In the genomic region with DNA sequence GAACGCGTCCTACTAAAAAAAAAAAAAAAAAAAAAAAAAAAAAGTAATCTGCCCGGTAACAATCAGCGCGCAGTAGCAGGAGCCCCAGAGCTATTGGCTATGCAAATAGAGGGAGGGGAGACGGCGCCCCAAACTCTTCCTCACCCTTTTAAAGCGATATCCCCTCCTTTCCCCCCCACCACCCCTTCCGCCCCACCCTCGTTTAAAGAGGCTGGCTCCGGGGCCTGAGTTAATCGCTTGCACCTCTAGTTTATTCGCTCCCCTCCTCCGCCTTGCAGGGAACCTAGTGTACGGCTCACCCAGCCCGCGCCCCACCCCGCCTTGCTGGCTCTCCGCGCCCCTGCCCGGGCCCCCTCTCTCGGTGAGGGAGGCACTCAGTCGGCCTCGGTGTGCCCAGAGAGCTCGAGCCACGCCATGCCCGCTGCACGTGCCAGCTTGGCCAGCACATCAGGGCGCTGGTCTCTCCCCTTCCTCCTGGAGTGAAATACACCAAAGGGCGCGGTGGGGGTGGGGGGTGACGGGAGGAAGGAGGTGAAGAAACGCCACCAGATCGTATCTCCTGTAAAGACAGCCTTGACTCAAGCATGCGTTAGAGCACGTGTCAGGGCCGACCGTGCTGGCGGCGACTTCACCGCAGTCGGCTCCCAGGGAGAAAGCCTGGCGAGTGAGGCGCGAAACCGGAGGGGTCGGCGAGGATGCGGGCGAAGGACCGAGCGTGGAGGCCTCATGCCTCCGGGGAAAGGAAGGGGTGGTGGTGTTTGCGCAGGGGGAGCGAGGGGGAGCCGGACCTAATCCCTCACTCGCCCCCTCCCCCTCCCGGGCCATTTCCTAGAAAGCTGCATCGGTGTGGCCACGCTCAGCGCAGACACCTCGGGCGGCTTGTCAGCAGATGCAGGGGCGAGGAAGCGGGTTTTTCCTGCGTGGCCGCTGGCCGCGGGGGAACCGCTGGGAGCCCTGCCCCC, we compare ENCODE assay signal across 1 cellular context.
TF ChIP-seq lines count a peak whose summit lies in the region.

No MANE protein-coding gene starts in this region.

TF ChIP-seq in K562, 482 proteins besides CTCF, POLR2A, EP300 and RAD21 (continued from another document and continues in another):
- TF ChIP-seq, protein P1, sequence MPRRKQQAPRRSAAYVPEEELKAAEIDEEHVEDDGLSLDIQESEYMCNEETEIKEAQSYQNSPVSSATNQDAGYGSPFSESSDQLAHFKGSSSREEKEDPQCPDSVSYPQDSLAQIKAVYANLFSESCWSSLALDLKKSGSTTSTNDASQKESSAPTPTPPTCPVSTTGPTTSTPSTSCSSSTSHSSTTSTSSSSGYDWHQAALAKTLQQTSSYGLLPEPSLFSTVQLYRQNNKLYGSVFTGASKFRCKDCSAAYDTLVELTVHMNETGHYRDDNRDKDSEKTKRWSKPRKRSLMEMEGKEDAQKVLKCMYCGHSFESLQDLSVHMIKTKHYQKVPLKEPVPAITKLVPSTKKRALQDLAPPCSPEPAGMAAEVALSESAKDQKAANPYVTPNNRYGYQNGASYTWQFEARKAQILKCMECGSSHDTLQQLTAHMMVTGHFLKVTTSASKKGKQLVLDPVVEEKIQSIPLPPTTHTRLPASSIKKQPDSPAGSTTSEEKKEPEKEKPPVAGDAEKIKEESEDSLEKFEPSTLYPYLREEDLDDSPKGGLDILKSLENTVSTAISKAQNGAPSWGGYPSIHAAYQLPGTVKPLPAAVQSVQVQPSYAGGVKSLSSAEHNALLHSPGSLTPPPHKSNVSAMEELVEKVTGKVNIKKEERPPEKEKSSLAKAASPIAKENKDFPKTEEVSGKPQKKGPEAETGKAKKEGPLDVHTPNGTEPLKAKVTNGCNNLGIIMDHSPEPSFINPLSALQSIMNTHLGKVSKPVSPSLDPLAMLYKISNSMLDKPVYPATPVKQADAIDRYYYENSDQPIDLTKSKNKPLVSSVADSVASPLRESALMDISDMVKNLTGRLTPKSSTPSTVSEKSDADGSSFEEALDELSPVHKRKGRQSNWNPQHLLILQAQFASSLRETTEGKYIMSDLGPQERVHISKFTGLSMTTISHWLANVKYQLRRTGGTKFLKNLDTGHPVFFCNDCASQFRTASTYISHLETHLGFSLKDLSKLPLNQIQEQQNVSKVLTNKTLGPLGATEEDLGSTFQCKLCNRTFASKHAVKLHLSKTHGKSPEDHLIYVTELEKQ (CRISPR knock-in tag; IDR thresholded peaks at IDR 0.05) = no peak
- TF ChIP-seq, protein P2, sequence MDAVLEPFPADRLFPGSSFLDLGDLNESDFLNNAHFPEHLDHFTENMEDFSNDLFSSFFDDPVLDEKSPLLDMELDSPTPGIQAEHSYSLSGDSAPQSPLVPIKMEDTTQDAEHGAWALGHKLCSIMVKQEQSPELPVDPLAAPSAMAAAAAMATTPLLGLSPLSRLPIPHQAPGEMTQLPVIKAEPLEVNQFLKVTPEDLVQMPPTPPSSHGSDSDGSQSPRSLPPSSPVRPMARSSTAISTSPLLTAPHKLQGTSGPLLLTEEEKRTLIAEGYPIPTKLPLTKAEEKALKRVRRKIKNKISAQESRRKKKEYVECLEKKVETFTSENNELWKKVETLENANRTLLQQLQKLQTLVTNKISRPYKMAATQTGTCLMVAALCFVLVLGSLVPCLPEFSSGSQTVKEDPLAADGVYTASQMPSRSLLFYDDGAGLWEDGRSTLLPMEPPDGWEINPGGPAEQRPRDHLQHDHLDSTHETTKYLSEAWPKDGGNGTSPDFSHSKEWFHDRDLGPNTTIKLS (IDR thresholded peaks at IDR 0.05; ENCODE audit: borderline replicate concordance, low read depth) = peak; percentile 57; the same call in 1 of the 2 replicates
- TF ChIP-seq, protein P3, sequence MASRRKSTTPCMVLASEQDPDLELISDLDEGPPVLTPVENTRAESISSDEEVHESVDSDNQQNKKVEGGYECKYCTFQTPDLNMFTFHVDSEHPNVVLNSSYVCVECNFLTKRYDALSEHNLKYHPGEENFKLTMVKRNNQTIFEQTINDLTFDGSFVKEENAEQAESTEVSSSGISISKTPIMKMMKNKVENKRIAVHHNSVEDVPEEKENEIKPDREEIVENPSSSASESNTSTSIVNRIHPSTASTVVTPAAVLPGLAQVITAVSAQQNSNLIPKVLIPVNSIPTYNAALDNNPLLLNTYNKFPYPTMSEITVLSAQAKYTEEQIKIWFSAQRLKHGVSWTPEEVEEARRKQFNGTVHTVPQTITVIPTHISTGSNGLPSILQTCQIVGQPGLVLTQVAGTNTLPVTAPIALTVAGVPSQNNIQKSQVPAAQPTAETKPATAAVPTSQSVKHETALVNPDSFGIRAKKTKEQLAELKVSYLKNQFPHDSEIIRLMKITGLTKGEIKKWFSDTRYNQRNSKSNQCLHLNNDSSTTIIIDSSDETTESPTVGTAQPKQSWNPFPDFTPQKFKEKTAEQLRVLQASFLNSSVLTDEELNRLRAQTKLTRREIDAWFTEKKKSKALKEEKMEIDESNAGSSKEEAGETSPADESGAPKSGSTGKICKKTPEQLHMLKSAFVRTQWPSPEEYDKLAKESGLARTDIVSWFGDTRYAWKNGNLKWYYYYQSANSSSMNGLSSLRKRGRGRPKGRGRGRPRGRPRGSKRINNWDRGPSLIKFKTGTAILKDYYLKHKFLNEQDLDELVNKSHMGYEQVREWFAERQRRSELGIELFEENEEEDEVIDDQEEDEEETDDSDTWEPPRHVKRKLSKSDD (conservative IDR thresholded peaks at IDR 0.05; ENCODE audit: low read length) = no peak
- TF ChIP-seq ZNF12 (CRISPR knock-in tag; IDR thresholded peaks at IDR 0.05) = no peak
- no peak for TF ChIP-seq FOXJ3 (CRISPR knock-in tag; IDR thresholded peaks at IDR 0.05)
- TF ChIP-seq SRSF1 (IDR thresholded peaks at IDR 0.05; ENCODE audit: low read depth, low read length) = no peak
- no peak for TF ChIP-seq MAFG (tag; conservative IDR thresholded peaks at IDR 0.05)
- no peak for TF ChIP-seq ZNF445 (CRISPR knock-in tag; IDR thresholded peaks at IDR 0.05; ENCODE audit: low read depth)
- no peak for TF ChIP-seq POLR2AphosphoS2 (IDR thresholded peaks at IDR 0.05; ENCODE audit: low read length)
- no peak for TF ChIP-seq YBX1 (IDR thresholded peaks at IDR 0.05)
- TF ChIP-seq ZNF133 (CRISPR knock-in tag; IDR thresholded peaks at IDR 0.05) = no peak
- TF ChIP-seq SETDB1 (IDR thresholded peaks at IDR 0.05; ENCODE audit: low read length) = no peak
- TF ChIP-seq HMG20B (CRISPR knock-in tag; IDR thresholded peaks at IDR 0.05) = no peak
- no peak for TF ChIP-seq CHD2 (IDR thresholded peaks at IDR 0.05; ENCODE audit: low read depth, low read length)
- TF ChIP-seq, protein P4, sequence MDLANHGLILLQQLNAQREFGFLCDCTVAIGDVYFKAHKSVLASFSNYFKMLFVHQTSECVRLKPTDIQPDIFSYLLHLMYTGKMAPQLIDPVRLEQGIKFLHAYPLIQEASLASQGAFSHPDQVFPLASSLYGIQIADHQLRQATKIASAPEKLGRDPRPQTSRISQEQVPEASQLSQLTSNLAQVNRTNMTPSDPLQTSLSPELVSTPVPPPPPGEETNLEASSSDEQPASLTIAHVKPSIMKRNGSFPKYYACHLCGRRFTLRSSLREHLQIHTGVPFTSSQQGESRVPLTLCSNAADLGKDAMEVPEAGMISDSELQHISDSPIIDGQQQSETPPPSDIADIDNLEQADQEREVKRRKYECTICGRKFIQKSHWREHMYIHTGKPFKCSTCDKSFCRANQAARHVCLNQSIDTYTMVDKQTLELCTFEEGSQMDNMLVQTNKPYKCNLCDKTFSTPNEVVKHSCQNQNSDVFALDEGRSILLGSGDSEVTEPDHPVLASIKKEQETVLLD (IDR thresholded peaks at IDR 0.05) = peak; percentile 45; the same call in 1 of the 2 replicates
- no peak for TF ChIP-seq PURB (CRISPR knock-in tag; IDR thresholded peaks at IDR 0.05; ENCODE audit: low read depth)
- no peak for TF ChIP-seq ZNF217 (CRISPR knock-in tag; IDR thresholded peaks at IDR 0.05)
- no peak for TF ChIP-seq TBL1XR1 (IDR thresholded peaks at IDR 0.05; ENCODE audit: low read length in 2 of 2)
- TF ChIP-seq HNRNPLL (IDR thresholded peaks at IDR 0.05; ENCODE audit: low read depth, low read length, poor library complexity, severe bottlenecking) = no peak
- TF ChIP-seq TBP (optimal IDR thresholded peaks at IDR 0.05; ENCODE audit: low read depth, low read length) = peak; percentile 10
- no peak for TF ChIP-seq TSC22D4 (tag; IDR thresholded peaks at IDR 0.05)
- peak; percentile 71 for TF ChIP-seq FIP1L1 (IDR thresholded peaks at IDR 0.05; ENCODE audit: low read depth, low read length, poor library complexity, severe bottlenecking)
- no peak for TF ChIP-seq STAG1 (CRISPR knock-in tag; IDR thresholded peaks at IDR 0.05; ENCODE audit: borderline replicate concordance)
- TF ChIP-seq BHLHE40 (IDR thresholded peaks at IDR 0.05; ENCODE audit: low read length) = peak; percentile 86; the same call in 1 of the 2 replicates
- no peak for TF ChIP-seq PCBP1 (IDR thresholded peaks at IDR 0.05; ENCODE audit: low read depth, low read length, poor library complexity, severe bottlenecking)
- TF ChIP-seq CHD4 (IDR thresholded peaks at IDR 0.05; ENCODE audit: insufficient read depth, insufficient replicate concordance, low read depth, low read length, poor library complexity, severe bottlenecking) = no peak
- TF ChIP-seq POLR2G (IDR thresholded peaks at IDR 0.05; ENCODE audit: low read depth, low read length) = peak; percentile 93
- no peak for TF ChIP-seq BRD4 (IDR thresholded peaks at IDR 0.05)
- no peak for TF ChIP-seq KDM2B (CRISPR knock-in tag; IDR thresholded peaks at IDR 0.05)
- no peak for TF ChIP-seq DDX20 (tag; IDR thresholded peaks at IDR 0.05; ENCODE audit: low read depth)
- no peak for TF ChIP-seq ZNF146 (CRISPR knock-in tag; IDR thresholded peaks at IDR 0.05; ENCODE audit: unreplicated experiment)
- TF ChIP-seq HMGN3 (IDR thresholded peaks at IDR 0.05; ENCODE audit: borderline replicate concordance, extremely low read depth, insufficient read length, low read depth, low read length) = peak; percentile 28
- TF ChIP-seq NFATC3 (IDR thresholded peaks at IDR 0.05) = no peak
- TF ChIP-seq, protein P5, sequence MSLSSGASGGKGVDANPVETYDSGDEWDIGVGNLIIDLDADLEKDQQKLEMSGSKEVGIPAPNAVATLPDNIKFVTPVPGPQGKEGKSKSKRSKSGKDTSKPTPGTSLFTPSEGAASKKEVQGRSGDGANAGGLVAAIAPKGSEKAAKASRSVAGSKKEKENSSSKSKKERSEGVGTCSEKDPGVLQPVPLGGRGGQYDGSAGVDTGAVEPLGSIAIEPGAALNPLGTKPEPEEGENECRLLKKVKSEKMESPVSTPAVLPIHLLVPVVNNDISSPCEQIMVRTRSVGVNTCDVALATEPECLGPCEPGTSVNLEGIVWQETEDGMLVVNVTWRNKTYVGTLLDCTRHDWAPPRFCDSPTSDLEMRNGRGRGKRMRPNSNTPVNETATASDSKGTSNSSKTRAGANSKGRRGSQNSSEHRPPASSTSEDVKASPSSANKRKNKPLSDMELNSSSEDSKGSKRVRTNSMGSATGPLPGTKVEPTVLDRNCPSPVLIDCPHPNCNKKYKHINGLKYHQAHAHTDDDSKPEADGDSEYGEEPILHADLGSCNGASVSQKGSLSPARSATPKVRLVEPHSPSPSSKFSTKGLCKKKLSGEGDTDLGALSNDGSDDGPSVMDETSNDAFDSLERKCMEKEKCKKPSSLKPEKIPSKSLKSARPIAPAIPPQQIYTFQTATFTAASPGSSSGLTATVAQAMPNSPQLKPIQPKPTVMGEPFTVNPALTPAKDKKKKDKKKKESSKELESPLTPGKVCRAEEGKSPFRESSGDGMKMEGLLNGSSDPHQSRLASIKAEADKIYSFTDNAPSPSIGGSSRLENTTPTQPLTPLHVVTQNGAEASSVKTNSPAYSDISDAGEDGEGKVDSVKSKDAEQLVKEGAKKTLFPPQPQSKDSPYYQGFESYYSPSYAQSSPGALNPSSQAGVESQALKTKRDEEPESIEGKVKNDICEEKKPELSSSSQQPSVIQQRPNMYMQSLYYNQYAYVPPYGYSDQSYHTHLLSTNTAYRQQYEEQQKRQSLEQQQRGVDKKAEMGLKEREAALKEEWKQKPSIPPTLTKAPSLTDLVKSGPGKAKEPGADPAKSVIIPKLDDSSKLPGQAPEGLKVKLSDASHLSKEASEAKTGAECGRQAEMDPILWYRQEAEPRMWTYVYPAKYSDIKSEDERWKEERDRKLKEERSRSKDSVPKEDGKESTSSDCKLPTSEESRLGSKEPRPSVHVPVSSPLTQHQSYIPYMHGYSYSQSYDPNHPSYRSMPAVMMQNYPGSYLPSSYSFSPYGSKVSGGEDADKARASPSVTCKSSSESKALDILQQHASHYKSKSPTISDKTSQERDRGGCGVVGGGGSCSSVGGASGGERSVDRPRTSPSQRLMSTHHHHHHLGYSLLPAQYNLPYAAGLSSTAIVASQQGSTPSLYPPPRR (CRISPR knock-in tag; IDR thresholded peaks at IDR 0.05; ENCODE audit: borderline replicate concordance) = no peak
- TF ChIP-seq TAF1 (IDR thresholded peaks at IDR 0.05; ENCODE audit: control insufficient read depth, extremely low read depth, insufficient read depth, low read length, severe bottlenecking) = no peak
- no peak for TF ChIP-seq ZNF586 (CRISPR knock-in tag; conservative IDR thresholded peaks at IDR 0.05)
- no peak for TF ChIP-seq CREB1 (IDR thresholded peaks at IDR 0.05)
- TF ChIP-seq CREB1 (CRISPR knock-in tag; IDR thresholded peaks at IDR 0.05) = peak; percentile 44
- TF ChIP-seq MTA2 (IDR thresholded peaks at IDR 0.05; ENCODE audit: low read depth) = no peak
- no peak for TF ChIP-seq HCFC1 (IDR thresholded peaks at IDR 0.05; ENCODE audit: low read depth, low read length)
- TF ChIP-seq CEBPG (CRISPR knock-in tag; IDR thresholded peaks at IDR 0.05) = no peak
- TF ChIP-seq CEBPG (tag; conservative IDR thresholded peaks at IDR 0.05 in 1 of 2, IDR thresholded peaks at IDR 0.05 in 1 of 2) = no peak
- TF ChIP-seq, protein P6, sequence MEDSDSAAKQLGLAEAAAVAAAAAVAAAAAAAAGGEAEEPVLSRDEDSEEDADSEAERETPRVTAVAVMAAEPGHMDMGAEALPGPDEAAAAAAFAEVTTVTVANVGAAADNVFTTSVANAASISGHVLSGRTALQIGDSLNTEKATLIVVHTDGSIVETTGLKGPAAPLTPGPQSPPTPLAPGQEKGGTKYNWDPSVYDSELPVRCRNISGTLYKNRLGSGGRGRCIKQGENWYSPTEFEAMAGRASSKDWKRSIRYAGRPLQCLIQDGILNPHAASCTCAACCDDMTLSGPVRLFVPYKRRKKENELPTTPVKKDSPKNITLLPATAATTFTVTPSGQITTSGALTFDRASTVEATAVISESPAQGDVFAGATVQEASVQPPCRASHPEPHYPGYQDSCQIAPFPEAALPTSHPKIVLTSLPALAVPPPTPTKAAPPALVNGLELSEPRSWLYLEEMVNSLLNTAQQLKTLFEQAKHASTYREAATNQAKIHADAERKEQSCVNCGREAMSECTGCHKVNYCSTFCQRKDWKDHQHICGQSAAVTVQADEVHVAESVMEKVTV (CRISPR knock-in tag; IDR thresholded peaks at IDR 0.05) = no peak
